7 cellular contexts compared by ENCODE assay signal in genomic region chr12:13526185-13526921, GRCh38.
DNase-seq lines count a peak whose midpoint lies in the region; ATAC-seq and TF ChIP-seq lines count a peak whose summit lies in the region.
"Not testable (repeated sequence)": the region's sequence is repeated elsewhere in the genome, so short reads cannot be mapped to it uniquely, and the experiment has no call there.

No MANE protein-coding gene starts in this region.

- intact Hi-C loops in HCT116 (cut with micrococcal nuclease); PC-9 (cut with micrococcal nuclease; ENCODE audit: unreplicated experiment): not testable (repeated sequence)

- POLR2A ChIA-PET in HCT116 (lab: Charles Lee); PC-9 (lab: Charles Lee; ENCODE audit: unreplicated experiment): not testable (repeated sequence)

- H2BK12ac ChIP-seq in trophoblast cell (ENCODE audit: low read length): not testable (repeated sequence)

- peak; percentile 35 for DNase-seq in DMS114 treated with DMSO at 0.1 percent for 48 hours (lab: John Stamatoyannopoulos, UW; ENCODE audit: unreplicated experiment)
- not testable (repeated sequence) for DNase-seq in HCT116 (ENCODE audit: low read depth, low spot score); PC-9
- DNase-seq in iPS DF 19.7 (ENCODE audit: low read depth, low spot score): peak; percentile 52
- peak in 1 of 2 donors; percentile 3 for DNase-seq in trophoblast cell

- H3K4me2 ChIP-seq in HCT116 (ENCODE audit: low read length): peak overlapping the region; percentile 34
- not testable (repeated sequence) for H3K4me2 ChIP-seq in PC-9; trophoblast cell (ENCODE audit: low read length)

- H3K9ac ChIP-seq in HCT116 (ENCODE audit: low read length); trophoblast cell (ENCODE audit: low read length): not testable (repeated sequence)

- not testable (repeated sequence) for H3K18ac ChIP-seq in trophoblast cell (ENCODE audit: low read length)

- H4K12ac ChIP-seq in trophoblast cell (ENCODE audit: low read depth, low read length): not testable (repeated sequence)

- not testable (repeated sequence) for TF ChIP-seq RAD21 in HCT116 (IDR thresholded peaks at IDR 0.05; ENCODE audit: low read depth)

- H3K36me3 ChIP-seq in HCT116 (ENCODE audit: control insufficient read depth in 1 of 2, insufficient read depth in 2 of 2, low read length in 2 of 2); PC-9 (ENCODE audit: low read depth); ectodermal cell (ENCODE audit: control insufficient read depth, insufficient read depth, low read length); mesodermal cell (ENCODE audit: control insufficient read depth, insufficient read depth, low read length); trophoblast cell (ENCODE audit: control insufficient read depth in 1 of 2, insufficient read depth in 2 of 2, low read length in 2 of 2): not testable (repeated sequence)

- 84 to 87% methylated on average over 1 of the region's 1 CpG for WGBS in ectodermal cell, 2 experiments
- 80 to 95% methylated on average over 1 of the region's 1 CpG for WGBS in mesodermal cell (ENCODE audit: insufficient coverage in 2 of 2), 2 experiments
- no CpG with 5 or more reads among the region's 1 CpG for WGBS in trophoblast cell (ENCODE audit: extremely low coverage, insufficient coverage, insufficient read length)

- not testable (repeated sequence) for H4K8ac ChIP-seq in trophoblast cell (ENCODE audit: low read depth, low read length)

- H2AFZ ChIP-seq in HCT116 (ENCODE audit: low read depth, low read length, poor library complexity, severe bottlenecking); PC-9; trophoblast cell (ENCODE audit: insufficient read depth, low read length, poor library complexity): not testable (repeated sequence)

- RAD21 ChIA-PET in HCT116 (lab: Charles Lee; ENCODE audit: low non-redundant PET in 1 of 2, low total read pairs in 2 of 2, uncharacterized antibody in 2 of 2, unreplicated experiment in 2 of 2): not testable (repeated sequence)

- not testable (repeated sequence) for H4K91ac ChIP-seq in trophoblast cell (ENCODE audit: low read depth, low read length)

- H4K20me1 ChIP-seq in HCT116 (ENCODE audit: insufficient read depth); PC-9 (ENCODE audit: insufficient read depth): not testable (repeated sequence)

- not testable (repeated sequence) for H3K23ac ChIP-seq in trophoblast cell (ENCODE audit: low read length)

- H2AK5ac ChIP-seq in trophoblast cell (ENCODE audit: low read length): not testable (repeated sequence)

- H3K4ac ChIP-seq in trophoblast cell (ENCODE audit: low read depth, low read length): not testable (repeated sequence)

- not testable (repeated sequence) for H3K4me3 ChIP-seq in HCT116 (replicated peaks in 1 of 2; ENCODE audit: low read depth in 1 of 2, low read length in 2 of 2); PC-9; ectodermal cell (ENCODE audit: insufficient read depth, low read depth, low read length); mesodermal cell (ENCODE audit: extremely low read depth, insufficient read depth, low read length, poor library complexity, severe bottlenecking); trophoblast cell (ENCODE audit: low read depth, low read length)

- H3K79me2 ChIP-seq in HCT116 (ENCODE audit: insufficient read depth, low read length); PC-9 (ENCODE audit: low read depth); trophoblast cell (ENCODE audit: control insufficient read depth, insufficient read depth, low read length, poor library complexity): not testable (repeated sequence)

- not testable (repeated sequence) for H3K27me3 ChIP-seq in HCT116 (ENCODE audit: insufficient read depth, low read length); PC-9 (ENCODE audit: insufficient read depth, low read depth); ectodermal cell (ENCODE audit: control insufficient read depth, insufficient read depth, low read length, poor library complexity, severe bottlenecking); trophoblast cell (ENCODE audit: insufficient read depth, low read length)

- H3K79me1 ChIP-seq in trophoblast cell (ENCODE audit: low read length): not testable (repeated sequence)

- peak; percentile 23; the same call in 1 of the 2 replicates for ATAC-seq in HCT116

- not testable (repeated sequence) for BruUV-seq in HCT116 (replicated peaks; lab: Mats Ljungman, UMichigan); PC-9 (replicated peaks; lab: Mats Ljungman, UMichigan)

- not testable (repeated sequence) for H2BK120ac ChIP-seq in trophoblast cell (ENCODE audit: insufficient read depth, low read length, poor library complexity)

- H3K9me3 ChIP-seq in HCT116 (ENCODE audit: control insufficient read depth in 1 of 2, insufficient read depth in 1 of 2, low read depth in 1 of 2, low read length in 2 of 2); PC-9 (ENCODE audit: insufficient read depth, low read depth); ectodermal cell (ENCODE audit: control insufficient read depth, low read length): not testable (repeated sequence)
- H3K9me3 ChIP-seq in mesodermal cell (ENCODE audit: control insufficient read depth, low read length) (peaks cover 27% of the 10 kb centered on the region), trophoblast cell (ENCODE audit: insufficient read depth, low read depth, low read length) (peaks cover 12% of the 10 kb centered on the region)

- H3K9me2 ChIP-seq in HCT116 (ENCODE audit: insufficient read depth); PC-9 (ENCODE audit: insufficient read depth): not testable (repeated sequence)

- peaks cover 34 to 48% of the 10 kb centered on the region in 2 experiments for H3K4me1 ChIP-seq in HCT116 (ENCODE audit: control insufficient read depth in 1 of 2, insufficient read depth in 2 of 2, low read length in 2 of 2)
- not testable (repeated sequence) for H3K4me1 ChIP-seq in PC-9 (replicated peaks; ENCODE audit: insufficient read depth); ectodermal cell (ENCODE audit: control insufficient read depth, insufficient read depth, low read length); mesodermal cell (ENCODE audit: control insufficient read depth, insufficient read depth, low read length, poor library complexity, severe bottlenecking); trophoblast cell (ENCODE audit: control insufficient read depth in 1 of 2, insufficient read depth in 2 of 2, low read length in 2 of 2)

- not testable (repeated sequence) for H3F3A ChIP-seq in PC-9 (ENCODE audit: insufficient read depth, low read depth)

- TF ChIP-seq CTCF in HCT116 (IDR thresholded peaks at IDR 0.05 in 2 of 3, conservative IDR thresholded peaks at IDR 0.05 in 1 of 3; ENCODE audit: borderline replicate concordance in 1 of 3, insufficient read depth in 1 of 3, low read depth in 2 of 3, low read length in 2 of 3); PC-9 (conservative IDR thresholded peaks at IDR 0.05): not testable (repeated sequence)

- H3K27ac ChIP-seq in HCT116 (ENCODE audit: low read depth, low read length): peak overlapping the region; percentile 45; the same call in 1 of the 2 replicates
- H3K27ac ChIP-seq in PC-9: peak overlapping the region; percentile 48
- H3K27ac ChIP-seq in ectodermal cell (ENCODE audit: insufficient read depth, low read depth, low read length, poor library complexity, severe bottlenecking): peak overlapping the region; percentile 97
- peak overlapping the region; percentile 98 for H3K27ac ChIP-seq in mesodermal cell (ENCODE audit: low read depth, low read length, severe bottlenecking)
- H3K27ac ChIP-seq in trophoblast cell (ENCODE audit: low read depth, low read length): peak overlapping the region; percentile 84

- H3K14ac ChIP-seq in trophoblast cell (ENCODE audit: low read length): not testable (repeated sequence)

- CTCF ChIA-PET in HCT116 (lab: Charles Lee); PC-9 (lab: Charles Lee): not testable (repeated sequence)

- H2BK5ac ChIP-seq in trophoblast cell (ENCODE audit: low read depth, low read length, poor library complexity): not testable (repeated sequence)

- TF ChIP-seq POLR2A in HCT116 (IDR thresholded peaks at IDR 0.05; ENCODE audit: borderline replicate concordance, extremely low read depth, insufficient read depth, insufficient read length): not testable (repeated sequence)

Comparison
In these comparisons a context has a peak if more than half of its experiments do, and no peak if none do; other contexts are left out.
1. H3K27ac ChIP-seq: peak in every context shown above with its lines; median percentile 98 in mesodermal cell; 97 in ectodermal cell; 84 in trophoblast cell; 48 in PC-9; 45 in HCT116.